ENCODE assay signal across 1 cellular context in the genomic region with DNA sequence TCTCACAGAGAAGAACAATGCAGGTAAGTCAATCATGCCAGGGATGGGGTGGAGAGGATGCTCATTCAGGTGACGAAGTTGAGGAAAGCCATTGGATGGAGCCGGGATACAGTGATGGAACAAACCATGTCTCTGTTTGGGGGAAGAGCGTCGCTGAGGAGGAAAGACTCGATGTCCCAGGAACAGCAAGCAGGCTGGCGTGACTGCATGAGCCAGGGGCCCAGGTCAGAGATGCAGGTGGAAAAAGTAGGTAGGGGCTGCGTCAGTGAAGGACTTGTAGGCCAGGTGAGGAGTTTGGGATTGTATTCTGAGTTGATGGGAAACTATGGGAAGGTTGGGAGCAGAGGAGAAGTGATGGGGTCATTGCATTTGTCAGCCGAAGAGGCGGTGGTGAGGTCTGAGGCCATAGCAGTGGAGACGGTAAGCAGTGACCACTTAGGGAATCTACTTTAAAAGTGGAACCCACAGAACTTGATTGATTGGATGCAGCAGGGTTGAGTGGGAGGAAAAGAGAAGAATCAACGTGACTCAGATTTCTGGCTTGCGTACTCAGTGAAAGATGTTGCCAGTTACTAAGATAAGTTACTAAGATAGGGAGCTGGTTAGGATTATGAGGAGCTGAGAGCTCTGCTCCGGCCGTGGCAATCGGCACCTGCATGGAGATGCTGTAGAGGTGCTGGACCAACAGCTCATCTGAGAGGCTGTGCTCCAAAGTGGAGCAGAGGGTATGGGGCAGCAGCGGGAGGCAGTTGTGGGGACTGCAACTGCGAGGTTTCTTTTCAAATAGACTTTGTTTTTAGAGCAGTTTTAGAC.
TF ChIP-seq lines count a peak whose summit lies in the region.

No MANE protein-coding gene starts in this region.

TF ChIP-seq in WTC11, 78 proteins besides CTCF, POLR2A, EP300 and RAD21 (continued from another document):
- TF ChIP-seq PREB (CRISPR knock-in tag; IDR thresholded peaks at IDR 0.05; ENCODE audit: borderline replicate concordance): no peak
- TF ChIP-seq SP1 (CRISPR knock-in tag; conservative IDR thresholded peaks at IDR 0.05): no peak
- TF ChIP-seq ZNF219 (CRISPR knock-in tag; IDR thresholded peaks at IDR 0.05; ENCODE audit: borderline replicate concordance): no peak
- TF ChIP-seq SMAD4 (CRISPR knock-in tag; IDR thresholded peaks at IDR 0.05): no peak
- no peak for TF ChIP-seq MXD4 (CRISPR knock-in tag; IDR thresholded peaks at IDR 0.05; ENCODE audit: borderline replicate concordance)
- no peak for TF ChIP-seq TCF7 (CRISPR knock-in tag; IDR thresholded peaks at IDR 0.05; ENCODE audit: low read depth)
- TF ChIP-seq ZBTB21 (CRISPR knock-in tag; IDR thresholded peaks at IDR 0.05; ENCODE audit: borderline replicate concordance): no peak
- no peak for TF ChIP-seq JUN (CRISPR knock-in tag; IDR thresholded peaks at IDR 0.05)
TF ChIP-seq in WTC11: peak in this region for 0.
